ENCODE assay signal across 25 cellular contexts in the genomic region with DNA sequence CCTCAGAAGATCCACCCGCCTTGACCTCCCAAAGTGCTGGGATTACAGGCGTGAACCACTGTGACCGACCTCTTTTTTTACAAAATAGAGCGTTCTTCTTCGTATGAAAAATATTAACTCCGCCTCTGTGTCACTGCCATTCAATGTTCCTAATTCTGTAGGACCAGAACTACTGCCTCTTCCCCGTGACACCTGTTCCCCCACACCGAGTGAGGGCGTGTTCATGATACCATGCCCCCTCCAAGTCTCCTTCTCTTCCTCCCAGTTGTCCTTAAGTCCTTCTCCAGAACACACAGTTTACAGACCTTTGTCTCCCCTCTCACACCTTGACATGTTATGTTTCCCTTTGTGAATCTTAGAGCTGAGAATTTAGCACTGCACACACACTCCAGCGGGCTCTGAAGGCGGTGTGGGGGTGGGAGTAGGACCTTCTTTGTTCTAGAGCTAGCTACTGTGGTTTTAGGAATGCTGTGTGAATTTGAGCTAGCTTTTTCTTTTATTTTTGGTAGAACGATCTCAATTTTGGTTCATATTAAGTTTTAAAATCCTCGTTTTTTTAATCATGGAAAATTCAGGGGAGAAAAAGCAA.
"Had no signal": no experiment of that assay in that cellular context is flagged by ENCODE, and none has a peak within 500 bp of the region (broad histone marks: within the 10 kb centered on the region; RNA-seq: fewer than 3 reads in every experiment).

No MANE protein-coding gene starts in this region.

- H3K27me3 ChIP-seq: SJSA1 had no signal

- H3K4me3 ChIP-seq: K562, SJSA1, SK-N-MC had no signal

- H3K27ac ChIP-seq: HL-60, KMS-11, SJSA1, SK-N-MC had no signal

- DNase-seq: Kasumi-1; MM.1S; NCI-H1092 treated with DMSO at 0.1 percent for 48 hours; NCI-H1436; NCI-H187; NCI-H2029; NCI-H2081 treated with DMSO at 0.1 percent for 48 hours; NCI-H2171; NCI-H226; NCI-H446; NCI-H510A; NCI-H524 treated with DMSO at 0.1 percent for 48 hours; NCI-H774; NK-92 treated with Interleukin-12 subunit alpha and Interleukin-12 subunit beta, amount 100 ng/mL, for 24 hours; OCI-M1; Right ventricle myocardium superior; RPMI8226; SIG-M5 had no signal

- FAIRE-seq: HTR-8/SVneo, K562, RCC 7860 had no signal

- H3K36me3 ChIP-seq: SJSA1 had no signal

- H3K9me3 ChIP-seq: SJSA1 had no signal

- H3K4me2 ChIP-seq: KMS-11 had no signal
